10 cellular contexts compared by ENCODE assay signal in genomic region chrX:153411988-153412574, GRCh38. TPM values are rescaled to one million over a fixed set of nuclear protein-coding genes. Genes with fewer than 3 reads are reported as not detected.
DNase-seq lines count a peak whose midpoint lies in the region; ATAC-seq, FAIRE-seq and TF ChIP-seq lines count a peak whose summit lies in the region.
"Had no signal": no experiment of that assay in that cellular context is flagged by ENCODE, and none has a peak within 500 bp of the region (broad histone marks: within the 10 kb centered on the region; RNA-seq: fewer than 3 reads in every experiment).

No MANE protein-coding gene starts in this region.

- H3K9me3 ChIP-seq in mononuclear cell (ENCODE audit: low read depth, low read length) = no peaks in the 10 kb centered on the region

- peaks cover 17% of the 10 kb centered on the region for H3K4me1 ChIP-seq in mononuclear cell (ENCODE audit: insufficient read depth, low read length)

- ATAC-seq in GM19395 (IDR thresholded peaks at IDR 0.05; ENCODE audit: unreplicated experiment) = no peak
- ATAC-seq in GM18519 (IDR thresholded peaks at IDR 0.05; ENCODE audit: low FRiP score, unreplicated experiment) = no peak

- POLR2A ChIA-PET in BJ (lab: Charles Lee) = no interaction called here

- DNase-seq in BJ (ENCODE audit: low read depth) (no peak), HL-60 (ENCODE audit: low read depth in 1 of 2, low spot score in 1 of 2) (no peak), amniotic epithelial cell (ENCODE audit: low read depth) (peak; percentile 19), HuH-7.5 (ENCODE audit: low spot score) (no peak), RCC 7860 (ENCODE audit: low spot score) (no peak)

- TF ChIP-seq CTCF in BJ (IDR thresholded peaks at IDR 0.05; ENCODE audit: insufficient read depth, low read depth, low read length) = no peak
- no peak for TF ChIP-seq CTCF in HL-60 (IDR thresholded peaks at IDR 0.05; ENCODE audit: insufficient read depth, low read length)

- H3K4me3 ChIP-seq in BJ (ENCODE audit: low read depth, low read length) (peak overlapping the region; percentile 57), HL-60 (replicated peaks; ENCODE audit: insufficient read depth, low read length) (peak overlapping the region; percentile 52), mononuclear cell (ENCODE audit: low read length) (peak overlapping the region; percentile 34)

- CTCF ChIA-PET in BJ (lab: Yijun Ruan, JAX) = no interaction called here

- H3K27ac ChIP-seq in HL-60 (replicated peaks) = no peak overlapping the region

- no peaks in the 10 kb centered on the region for H3K36me3 ChIP-seq in BJ (ENCODE audit: control insufficient read depth, insufficient read depth, low read length)

- H3K27me3 ChIP-seq in BJ (ENCODE audit: control insufficient read depth, insufficient read depth, low read length) (no peaks in the 10 kb centered on the region), HL-60 (ENCODE audit: insufficient read depth, poor library complexity, severe bottlenecking) (no peaks in the 10 kb centered on the region), mononuclear cell (ENCODE audit: insufficient read depth, low read length) (no peaks in the 10 kb centered on the region)

- FAIRE-seq in RCC 7860 (lab: Jason Lieb, UNC) = no peak
- FAIRE-seq: GM12892 had no signal

RNA-seq across cellular contexts. Expression of gene ZFP92, which starts 0.8 kb away (rescaled TPM):
- polyA plus RNA-seq in BJ (2011; rRNA removed) = 0.36 TPM in 2 replicates
- polyA minus RNA-seq in BJ (2011; rRNA and poly(A)+ RNA removed) = 0.38 and 0.51 TPM in 2 replicates
- 0.63 TPM for total RNA-seq in mononuclear cell

RNA-seq across cellular contexts. Expression of gene PNMA6E, which starts 10.9 kb away (rescaled TPM):
- polyA plus RNA-seq in BJ (2011; rRNA removed) = not detected in 2 replicates
- not detected in 2 replicates for polyA minus RNA-seq in BJ (2011; rRNA and poly(A)+ RNA removed)
- 0.10 TPM for total RNA-seq in mononuclear cell
- total RNA-seq: aorta had no signal
- polyA plus RNA-seq: aorta had no signal

RNA-seq across cellular contexts. Expression of gene TREX2, which starts 33.8 kb away (rescaled TPM):
- 0.49 and 1.1 TPM in 2 replicates for polyA plus RNA-seq in BJ (2011; rRNA removed)
- polyA minus RNA-seq in BJ (2011; rRNA and poly(A)+ RNA removed) = 0.36 TPM in 1 of 2 replicates, not detected in the other
- total RNA-seq in mononuclear cell = 1.2 TPM

RNA-seq across cellular contexts. Expression of gene HAUS7, which starts 58.3 kb away (rescaled TPM):
- polyA plus RNA-seq in BJ (2011; rRNA removed) = 26.8 and 38.4 TPM in 2 replicates
- 11.6 and 19.1 TPM in 2 replicates for polyA minus RNA-seq in BJ (2011; rRNA and poly(A)+ RNA removed)
- 11.8 TPM for total RNA-seq in mononuclear cell
